Comparison of ENCODE assay signal across 23 cellular contexts in genomic region chr11:120284272-120284671, GRCh38. TPM values are rescaled to one million over a fixed set of nuclear protein-coding genes. Genes with fewer than 3 reads are reported as not detected.
"Had no signal": no experiment of that assay in that cellular context is flagged by ENCODE, and none has a peak within 500 bp of the region (broad histone marks: within the 10 kb centered on the region; RNA-seq: fewer than 3 reads in every experiment).

No MANE protein-coding gene starts in this region.

- H3K27me3 ChIP-seq: colonic mucosa, foreskin keratinocyte, neural progenitor cell, ovary, right atrium auricular region, testis, transverse colon had no signal

- H3K9me3 ChIP-seq: colonic mucosa, ovary, right atrium auricular region, sigmoid colon, testis, transverse colon had no signal

- H3K4me1 ChIP-seq: colonic mucosa, foreskin keratinocyte, testis, transverse colon had no signal

- H3K36me3 ChIP-seq: colonic mucosa, neural progenitor cell, ovary, right atrium auricular region, sigmoid colon, transverse colon had no signal

- FAIRE-seq: endothelial cell of umbilical vein had no signal

- H2AFZ ChIP-seq: neural progenitor cell had no signal

- H3K9ac ChIP-seq: neural progenitor cell had no signal

- H3K4me3 ChIP-seq: colonic mucosa, neural progenitor cell, ovary, right atrium auricular region, sigmoid colon, skin epidermis, testis, transverse colon had no signal

- DNase-seq: colonic mucosa; effector CD4-positive, alpha-beta T cell; endodermal cell; erythroblast; foreskin keratinocyte; hippocampal formation; left colon; midbrain; nucleus accumbens; ovary; sigmoid colon; stimulated activated CD4-positive, alpha-beta T cell treated with anti-CD3 and anti-CD28 coated beads, Interleukin-2, amount 100 ng/mL, for 24 hours; stimulated activated CD4-positive, alpha-beta T cell treated with anti-CD3 and anti-CD28 coated beads, Interleukin-4, amount 100 ng/mL, for 4 hours; stimulated activated naive B cell treated with anti-CD40 and anti-IgM and Interleukin-4, amounts not matched to agents 10 μg/mL and 1 μg/mL and 100 μg/mL, for 72 hours; stimulated activated naive CD8-positive, alpha-beta T cell treated with anti-CD3 and anti-CD28 coated beads, Interleukin-15, amount 100 ng/mL, for 72 hours; testis; transverse colon had no signal

- H3K4me2 ChIP-seq: neural progenitor cell had no signal

- H3K27ac ChIP-seq: colonic mucosa, foreskin keratinocyte, neural progenitor cell, ovary, right atrium auricular region, sigmoid colon, skin epidermis, testis, transverse colon had no signal

- ATAC-seq: foreskin keratinocyte; left colon; natural killer cell treated with Interleukin-12 subunit alpha and Interleukin-12 subunit beta and Interleukin-15 and Interleukin-18, amount 100 ng/mL, for 72 hours; stimulated activated naive B cell treated with anti-CD40 and anti-IgM and Interleukin-4, amounts not matched to agents 10 μg/mL and 1 μg/mL and 100 μg/mL, for 72 hours; stimulated activated naive CD8-positive, alpha-beta T cell treated with anti-CD3 and anti-CD28 coated beads, Interleukin-15, amount 100 ng/mL, for 72 hours had no signal

RNA-seq across cellular contexts. Expression of gene POU2F3, which starts 44.3 kb away (rescaled TPM):
- total RNA-seq: endothelial cell of umbilical vein; natural killer cell treated with Interleukin-12 subunit alpha and Interleukin-12 subunit beta and Interleukin-15 and Interleukin-18, amount 100 ng/mL, for 72 hours; right atrium auricular region; sigmoid colon; subcutaneous adipose tissue had no signal
